In the genomic region with DNA sequence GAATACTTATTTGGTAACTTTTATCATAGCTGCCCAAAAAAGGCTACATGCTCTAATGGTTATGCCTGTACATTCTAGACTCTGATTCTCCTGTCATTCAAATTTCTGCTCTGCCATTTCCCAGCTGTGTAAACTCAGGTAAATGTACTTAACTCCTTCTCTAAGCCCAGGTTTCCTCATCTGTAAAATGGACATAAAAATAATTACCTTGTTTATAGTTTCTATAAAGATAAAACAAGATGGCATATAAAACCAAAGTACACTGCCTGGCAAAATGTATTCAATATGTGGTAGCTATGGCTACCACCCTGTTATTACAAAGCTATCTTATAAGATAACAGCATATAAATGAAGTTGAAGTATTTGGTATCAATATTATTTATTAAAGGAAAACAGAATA, we compare ENCODE assay signal across 35 cellular contexts.
"Had no signal": no experiment of that assay in that cellular context is flagged by ENCODE, and none has a peak within 500 bp of the region (broad histone marks: within the 10 kb centered on the region; RNA-seq: fewer than 3 reads in every experiment).

No MANE protein-coding gene starts in this region.

- H3K27me3 ChIP-seq: MG63 had no signal

- H3K27ac ChIP-seq: KMS-11 had no signal

- H3K9me3 ChIP-seq: MG63 had no signal

- DNase-seq: Karpas-422, Kasumi-1, MG63, MM.1S, MV-4-11, NCI-H1048, NCI-H1092, NCI-H1092 treated with DMSO at 0.1 percent for 48 hours, NCI-H1105, NCI-H1105 treated with DMSO at 0.1 percent for 48 hours, NCI-H1417, NCI-H1417 treated with DMSO at 0.1 percent for 48 hours, NCI-H1436, NCI-H1436 treated with DMSO at 0.1 percent for 48 hours, NCI-H146, NCI-H1694, NCI-H1694 treated with DMSO at 0.1 percent for 48 hours, NCI-H187, NCI-H187 treated with DMSO at 0.1 percent for 48 hours, NCI-H1930, NCI-H2029, NCI-H2029 treated with DMSO at 0.1 percent for 48 hours, NCI-H2081, NCI-H2081 treated with DMSO at 0.1 percent for 48 hours, NCI-H2107, NCI-H2171, NCI-H2171 treated with DMSO at 0.1 percent for 48 hours, NCI-H2227 treated with DMSO at 0.1 percent for 48 hours, NCI-H226, NCI-H345, NCI-H446, NCI-H446 treated with DMSO at 0.1 percent for 48 hours, NCI-H510A, NCI-H510A treated with DMSO at 0.1 percent for 48 hours had no signal

- H3K4me3 ChIP-seq: MG63 had no signal

- H3K36me3 ChIP-seq: MG63 had no signal
